Comparison of ENCODE assay signal across 21 cellular contexts in the genomic region with DNA sequence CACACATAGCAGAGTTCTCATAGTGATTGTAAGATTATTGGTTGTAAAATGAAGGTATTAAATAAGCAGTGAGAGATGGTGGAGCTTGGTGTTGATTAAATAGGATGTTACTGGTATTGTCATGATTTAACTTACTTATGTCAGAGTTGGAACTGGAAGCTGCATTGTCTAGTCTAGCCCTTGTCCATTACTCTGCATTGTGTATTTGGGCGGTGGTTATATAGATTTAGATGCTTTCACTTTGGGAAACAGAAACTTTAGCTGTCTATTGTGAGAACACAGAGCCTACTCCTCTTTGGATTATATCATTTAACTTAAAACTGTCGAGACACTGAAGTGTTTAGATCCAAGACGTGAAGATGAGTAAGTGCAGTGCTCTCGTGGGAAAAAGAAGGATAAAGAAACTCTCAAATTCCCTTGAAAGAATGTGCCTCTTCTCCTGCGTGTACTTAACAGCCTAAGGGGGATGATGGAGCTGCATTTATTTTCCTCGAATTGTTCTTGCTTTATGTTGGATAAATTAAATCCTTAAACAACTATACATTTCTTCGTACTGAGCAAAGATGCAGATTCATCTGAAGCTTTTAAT. TPM values are rescaled to one million over a fixed set of nuclear protein-coding genes. Genes with fewer than 3 reads are reported as not detected.
A peak's percentile ranks its signal among the peaks of the same experiment; 100 is the strongest.
DNase-seq lines count a peak whose midpoint lies in the region; ATAC-seq and TF ChIP-seq lines count a peak whose summit lies in the region.
"Had no signal": no experiment of that assay in that cellular context is flagged by ENCODE, and none has a peak within 500 bp of the region (broad histone marks: within the 10 kb centered on the region; RNA-seq: fewer than 3 reads in every experiment).

No MANE protein-coding gene starts in this region.

- peak; percentile 52 for DNase-seq in amniotic epithelial cell (ENCODE audit: low read depth)
- peak; percentile 22 for DNase-seq in fibroblast of the aortic adventitia (ENCODE audit: low read depth)
- no peak for DNase-seq in NCI-H2227 (lab: John Stamatoyannopoulos, UW; ENCODE audit: unreplicated experiment)
- no peak for DNase-seq in activated CD8-positive, alpha-beta T cell treated with anti-CD3 and anti-CD28 coated beads for 36 hours
- DNase-seq: activated CD4-positive, alpha-beta T cell treated with anti-CD3 and anti-CD28 coated beads for 48 hours; activated naive CD8-positive, alpha-beta T cell treated with anti-CD3 and anti-CD28 coated beads, Interleukin-2, amount 10 ng/mL, durations not matched to agents 7 days and 5 days; CD4-positive, alpha-beta memory T cell; DMS153; gastrocnemius medialis; NCI-H1436; NCI-H2171 treated with DMSO at 0.1 percent for 48 hours; stimulated activated CD4-positive, alpha-beta T cell treated with anti-CD3 and anti-CD28 coated beads, Interleukin-1b, Interleukin-23, amount 100 ng/mL, for 48 hours; stimulated activated naive CD4-positive, alpha-beta T cell treated with Interleukin-2 at 50 U/mL for 16 hours; thyroid gland had no signal

- no peaks in the 10 kb centered on the region for H3K9me3 Mint-ChIP-seq in activated CD8-positive, alpha-beta T cell treated with anti-CD3 and anti-CD28 coated beads for 36 hours

- intact Hi-C loops in activated CD8-positive, alpha-beta T cell treated with anti-CD3 and anti-CD28 coated beads for 36 hours (cut with micrococcal nuclease), result no loop called here

- POLR2A ChIA-PET in activated CD8-positive, alpha-beta T cell treated with anti-CD3 and anti-CD28 coated beads for 36 hours (lab: Charles Lee), result no interaction called here

- H3K27ac Mint-ChIP-seq in activated CD8-positive, alpha-beta T cell treated with anti-CD3 and anti-CD28 coated beads for 36 hours, result no peak overlapping the region
- H3K27ac Mint-ChIP-seq: activated naive CD8-positive, alpha-beta T cell treated with anti-CD3 and anti-CD28 coated beads, Interleukin-2, amount 10 ng/mL, durations not matched to agents 7 days and 5 days; CD4-positive, alpha-beta memory T cell; T-helper 1 cell treated with Interleukin-12 subunit alpha and Interleukin-12 subunit beta and Interleukin-4 antibody, amounts not matched to agents 30 μg/mL and 1 μg/mL, for 36 hours had no signal

- H3K36me3 ChIP-seq in KMS-11 (ENCODE audit: insufficient read depth) (no peaks in the 10 kb centered on the region), skeletal muscle satellite cell (ENCODE audit: insufficient read depth, low read length) (no peaks in the 10 kb centered on the region)
- H3K36me3 ChIP-seq: gastrocnemius medialis, thyroid gland had no signal

- peak overlapping the region; percentile 33; the same call in 1 of the 2 replicates for H3K27ac ChIP-seq in KMS-11
- H3K27ac ChIP-seq: gastrocnemius medialis, thyroid gland had no signal

- H3K4me1 Mint-ChIP-seq in activated CD8-positive, alpha-beta T cell treated with anti-CD3 and anti-CD28 coated beads for 36 hours (ENCODE audit: low read depth), result no peaks in the 10 kb centered on the region
- H3K4me1 Mint-ChIP-seq: activated naive CD8-positive, alpha-beta T cell treated with anti-CD3 and anti-CD28 coated beads, Interleukin-2, amount 10 ng/mL, durations not matched to agents 7 days and 5 days; CD4-positive, alpha-beta memory T cell had no signal

- CTCF ChIA-PET in activated CD8-positive, alpha-beta T cell treated with anti-CD3 and anti-CD28 coated beads for 36 hours (lab: Charles Lee), result no interaction called here

- no peaks in the 10 kb centered on the region for H3K36me3 Mint-ChIP-seq in activated CD8-positive, alpha-beta T cell treated with anti-CD3 and anti-CD28 coated beads for 36 hours (ENCODE audit: low read depth)
- H3K36me3 Mint-ChIP-seq: activated naive CD8-positive, alpha-beta T cell treated with anti-CD3 and anti-CD28 coated beads, Interleukin-2, amount 10 ng/mL, durations not matched to agents 7 days and 5 days; CD4-positive, alpha-beta memory T cell had no signal

- no peaks in the 10 kb centered on the region for H3K9me3 ChIP-seq in skeletal muscle satellite cell (replicated peaks; ENCODE audit: low read length)
- H3K9me3 ChIP-seq: gastrocnemius medialis, thyroid gland had no signal

- H3K4me2 ChIP-seq in KMS-11 (peak overlapping the region; percentile 82), skeletal muscle satellite cell (ENCODE audit: low read length) (peak overlapping the region; percentile 8)

- no peaks in the 10 kb centered on the region for H3K27me3 Mint-ChIP-seq in activated CD8-positive, alpha-beta T cell treated with anti-CD3 and anti-CD28 coated beads for 36 hours
- H3K27me3 Mint-ChIP-seq: activated naive CD8-positive, alpha-beta T cell treated with anti-CD3 and anti-CD28 coated beads, Interleukin-2, amount 10 ng/mL, durations not matched to agents 7 days and 5 days; CD4-positive, alpha-beta memory T cell had no signal

- H3K4me1 ChIP-seq in KMS-11 (ENCODE audit: low read depth, poor library complexity, severe bottlenecking) (peaks cover 53% of the 10 kb centered on the region), skeletal muscle satellite cell (ENCODE audit: control insufficient read depth, insufficient read depth, low read length) (peaks cover 6% of the 10 kb centered on the region)
- H3K4me1 ChIP-seq: thyroid gland had no signal

- H3K9ac ChIP-seq in KMS-11 (peak overlapping the region; percentile 7; the same call in 1 of the 2 replicates), skeletal muscle satellite cell (ENCODE audit: low read depth, low read length) (no peak overlapping the region)

- H3K27me3 ChIP-seq in KMS-11 (ENCODE audit: insufficient read depth, low read depth) (no peaks in the 10 kb centered on the region), skeletal muscle satellite cell (ENCODE audit: control insufficient read depth, insufficient read depth, low read length) (no peaks in the 10 kb centered on the region)
- H3K27me3 ChIP-seq: gastrocnemius medialis, thyroid gland had no signal

- no peak overlapping the region for H2AFZ ChIP-seq in KMS-11 (ENCODE audit: low read depth)

- no peak for ATAC-seq in HG02885 (IDR thresholded peaks at IDR 0.05; ENCODE audit: poor library complexity, unreplicated experiment)
- ATAC-seq in activated CD8-positive, alpha-beta T cell treated with anti-CD3 and anti-CD28 coated beads for 36 hours, result no peak
- ATAC-seq: gastrocnemius medialis, GM12878, sciatic nerve had no signal

- H3K4me3 Mint-ChIP-seq in activated CD8-positive, alpha-beta T cell treated with anti-CD3 and anti-CD28 coated beads for 36 hours, result no peak overlapping the region
- H3K4me3 Mint-ChIP-seq: activated naive CD8-positive, alpha-beta T cell treated with anti-CD3 and anti-CD28 coated beads, Interleukin-2, amount 10 ng/mL, durations not matched to agents 7 days and 5 days; CD4-positive, alpha-beta memory T cell; T-helper 1 cell treated with Interleukin-12 subunit alpha and Interleukin-12 subunit beta and Interleukin-4 antibody, amounts not matched to agents 30 μg/mL and 1 μg/mL, for 36 hours had no signal

- no peaks in the 10 kb centered on the region for H4K20me1 ChIP-seq in KMS-11 (ENCODE audit: insufficient read depth)

- no peak for TF ChIP-seq CTCF in KMS-11 (conservative IDR thresholded peaks at IDR 0.05; ENCODE audit: low read depth, low read length)
- TF ChIP-seq CTCF in fibroblast of the aortic adventitia (IDR thresholded peaks at IDR 0.05; ENCODE audit: insufficient read depth, low read length), result no peak
- no peak for TF ChIP-seq CTCF in activated CD8-positive, alpha-beta T cell treated with anti-CD3 and anti-CD28 coated beads for 36 hours (IDR thresholded peaks at IDR 0.05)

- H3K4me3 ChIP-seq in KMS-11 (IDR thresholded peaks at IDR 0.05; ENCODE audit: insufficient read depth, low read depth, low read length) (no peak overlapping the region), fibroblast of the aortic adventitia (ENCODE audit: low read depth, low read length) (no peak overlapping the region), skeletal muscle satellite cell (ENCODE audit: low read length) (no peak overlapping the region)
- H3K4me3 ChIP-seq: gastrocnemius medialis, GM12878, lung, thyroid gland had no signal

- H3K79me2 ChIP-seq in KMS-11 (ENCODE audit: insufficient read depth, low read depth), result peaks cover 64% of the 10 kb centered on the region; the same call in 1 of the 2 replicates

RNA-seq across cellular contexts. Expression of gene FBXL7, which starts 21.5 kb away (rescaled TPM):
- total RNA-seq in fibroblast of the aortic adventitia (ENCODE audit: low replicate concordance), result 12.4 and 12.6 TPM in 2 replicates
- total RNA-seq in skeletal muscle satellite cell (2012; rRNA removed), result 3.5 and 4.8 TPM in 2 replicates
- total RNA-seq in activated CD8-positive, alpha-beta T cell treated with anti-CD3 and anti-CD28 coated beads for 36 hours, result not detected
- total RNA-seq: activated naive CD8-positive, alpha-beta T cell treated with anti-CD3 and anti-CD28 coated beads, Interleukin-2, amount 10 ng/mL, durations not matched to agents 7 days and 5 days; CD4-positive, alpha-beta memory T cell had no signal

Comparison
In these comparisons a context has a peak if more than half of its experiments do, and no peak if none do; other contexts are left out.
1. DNase-seq: peak in amniotic epithelial cell (single experiment) and fibroblast of the aortic adventitia (single experiment); none in NCI-H2227 (single experiment) and activated CD8-positive, alpha-beta T cell treated with anti-CD3 and anti-CD28 coated beads for 36 hours (single experiment).
2. RNA of gene FBXL7, which starts 21.5 kb away (total RNA-seq): 12.4 to 12.6 TPM in fibroblast of the aortic adventitia; not detected in activated CD8-positive, alpha-beta T cell treated with anti-CD3 and anti-CD28 coated beads for 36 hours; every median in the first group is over 10 times any median in the second.